Comparison of ENCODE assay signal across 8 cellular contexts in genomic region chr1:205631727-205632373, GRCh38. TPM values are rescaled to one million over a fixed set of nuclear protein-coding genes. Genes with fewer than 3 reads are reported as not detected.
DNase-seq lines count a peak whose midpoint lies in the region; ATAC-seq, FAIRE-seq and TF ChIP-seq lines count a peak whose summit lies in the region.

TSS of gene ELK4 (minus strand) at chr1:205632011. CDS start at chr1:205623882, 8,129 bp downstream.

- H3K27me3 ChIP-seq in HepG2 (ENCODE audit: control insufficient read depth in 1 of 2, insufficient read depth in 2 of 2, low read length in 2 of 2) = no peaks in the 10 kb centered on the region; a peak in 1 of 5 replicates

- CTCF ChIA-PET in HepG2 (lab: Yijun Ruan, JAX; ENCODE audit: low intra/inter-chr PET ratio, low total read pairs) = interaction anchor here (2.2 kb wide), 1 partner anchor 41 kb away, joined by 16 read pairs; no protein-coding TSS in a partner anchor

- peak within 1 kb of the TSS; percentile 100 for H3K4me3 Mint-ChIP-seq in dendritic cell treated with granulocyte-macrophage colony-stimulating factor and Interleukin-4, amounts not matched to agents 40 ng/mL and 50 ng/mL, for 4 days

- TF ChIP-seq POLR2A in HepG2 (IDR thresholded peaks at IDR 0.05; ENCODE audit: insufficient read depth in 1 of 2, low read depth in 2 of 2, low read length in 2 of 2) = peak; percentile 90 to 98

- peak within 1 kb of the TSS; percentile 86 for H3K27ac ChIP-seq in C4-2B
- H3K27ac ChIP-seq in HepG2 (ENCODE audit: extremely low read length, insufficient read depth, low read length) = peak within 1 kb of the TSS; percentile 96

- POLR2A ChIA-PET in HepG2 (lab: Yijun Ruan, JAX) = interaction anchor here (0.7 to 3.7 kb wide), 30 partner anchors 8 to 331 kb away, joined by 3 to 63 read pairs (median 4); partner anchors contain the start of gene NUCKS1

- intact Hi-C loops in dendritic cell treated with granulocyte-macrophage colony-stimulating factor and Interleukin-4, amounts not matched to agents 40 ng/mL and 50 ng/mL, for 4 days (cut with micrococcal nuclease) = loop anchor here (1.0 to 2.0 kb wide), 3 partner anchors 25 to 103 kb away; no protein-coding TSS in a partner anchor
- intact Hi-C loops in HepG2 (cut with micrococcal nuclease; ENCODE audit: unreplicated experiment) = loop anchor here (1.0 kb wide), 1 partner anchor 40 kb away; no protein-coding TSS in a partner anchor

- TF ChIP-seq CTCF in C4-2B (conservative IDR thresholded peaks at IDR 0.05) = peak; percentile 90
- TF ChIP-seq CTCF in HepG2 (CRISPR knock-in tag; IDR thresholded peaks at IDR 0.05) = peak; percentile 92

- H3K27me3 Mint-ChIP-seq in dendritic cell treated with granulocyte-macrophage colony-stimulating factor and Interleukin-4, amounts not matched to agents 40 ng/mL and 50 ng/mL, for 4 days = no peaks in the 10 kb centered on the region

- no peaks in the 10 kb centered on the region for H3K36me3 ChIP-seq in HepG2 (replicated peaks in 1 of 2; ENCODE audit: control insufficient read depth in 1 of 2, insufficient read depth in 2 of 2, low read length in 2 of 2)

- WGBS in HepG2 (ENCODE audit: low lambda C conversion rate) = under 1% methylated on average over 22 of the region's 82 CpGs

- H3K9me3 ChIP-seq in HepG2 (ENCODE audit: low read length) = no peaks in the 10 kb centered on the region

- H3K4me1 Mint-ChIP-seq in dendritic cell treated with granulocyte-macrophage colony-stimulating factor and Interleukin-4, amounts not matched to agents 40 ng/mL and 50 ng/mL, for 4 days (ENCODE audit: low read depth) = peaks cover 16% of the 10 kb centered on the region

- H4K20me1 ChIP-seq in HepG2 (ENCODE audit: insufficient read depth, low read length) = no peaks in the 10 kb centered on the region

- H3K4me1 ChIP-seq in HepG2 (ENCODE audit: insufficient read depth, low read length) = peaks cover 54% of the 10 kb centered on the region

- no TSS peak for BruUV-seq in HepG2 (replicated peaks; lab: Mats Ljungman, UMichigan)

- in situ Hi-C loops in HepG2 (cut with HindIII; ENCODE audit: extremely low pct_ligation_motif_present, low pct_unique_long_range_greater_than_20kb) = loop anchor here (5.0 kb wide), 1 partner anchor 40 kb away; no protein-coding TSS in a partner anchor

- H3K9me3 Mint-ChIP-seq in dendritic cell treated with granulocyte-macrophage colony-stimulating factor and Interleukin-4, amounts not matched to agents 40 ng/mL and 50 ng/mL, for 4 days = no peaks in the 10 kb centered on the region

- H3K4me3 ChIP-seq in HepG2 (replicated peaks in 1 of 3; ENCODE audit: insufficient read depth in 1 of 3, low read depth in 2 of 3, low read length in 3 of 3) = peak within 1 kb of the TSS; percentile 64 to 96 (median 95)

- H3K36me3 Mint-ChIP-seq in dendritic cell treated with granulocyte-macrophage colony-stimulating factor and Interleukin-4, amounts not matched to agents 40 ng/mL and 50 ng/mL, for 4 days (ENCODE audit: low read depth) = peaks cover 9% of the 10 kb centered on the region

- DNase-seq in NCI-H748 (lab: John Stamatoyannopoulos, UW; ENCODE audit: unreplicated experiment) (peak; percentile 96), HepG2 (ENCODE audit: low spot score) (peak; percentile 95)
- DNase-seq in activated CD4-positive, alpha-beta T cell treated with anti-CD3 and anti-CD28 coated beads, Interleukin-2, amount 50 U/mL, for 24 hours (ENCODE audit: low read depth in 1 of 2, low spot score in 1 of 2) = peak; percentile 100
- DNase-seq in stimulated activated CD4-positive, alpha-beta T cell treated with anti-CD3 and anti-CD28 coated beads, Interleukin-4, amount 100 ng/mL, for 1 hour = peak; percentile 100

- H2AFZ ChIP-seq in HepG2 (ENCODE audit: low read length) = peak within 1 kb of the TSS; percentile 74

- H3K79me2 ChIP-seq in HepG2 (ENCODE audit: insufficient read depth, low read length) = peaks cover 36% of the 10 kb centered on the region

- FAIRE-seq in HepG2 (lab: Jason Lieb, UNC) = peak; percentile 37

- TF ChIP-seq EP300 in HepG2 (IDR thresholded peaks at IDR 0.05; ENCODE audit: low read depth in 2 of 2, low read length in 2 of 2) (no peak), HepG2 (CRISPR knock-in tag; IDR thresholded peaks at IDR 0.05; ENCODE audit: borderline replicate concordance) (peak; percentile 47; the same call in 1 of the 2 replicates)

- TF ChIP-seq RAD21 in HepG2 (CRISPR knock-in tag; IDR thresholded peaks at IDR 0.05) = peak; percentile 96

- peak within 1 kb of the TSS; percentile 90 for H3K4me2 ChIP-seq in HepG2 (ENCODE audit: low read depth, low read length)

- H3K9ac ChIP-seq in HepG2 (ENCODE audit: insufficient read depth, low read depth, low read length) = peak within 1 kb of the TSS; percentile 82

- peak within 1 kb of the TSS; percentile 95 for H3K27ac Mint-ChIP-seq in dendritic cell treated with granulocyte-macrophage colony-stimulating factor and Interleukin-4, amounts not matched to agents 40 ng/mL and 50 ng/mL, for 4 days

- ATAC-seq in GM19351 (IDR thresholded peaks at IDR 0.05; ENCODE audit: unreplicated experiment) (peak; percentile 80), HG03521 (IDR thresholded peaks at IDR 0.05; ENCODE audit: unreplicated experiment) (peak; percentile 76), HepG2 (peak; percentile 78)

TF ChIP-seq in HepG2, 621 proteins besides CTCF, POLR2A, EP300 and RAD21 (continues in another document):
- no peak for TF ChIP-seq CENPX (CRISPR knock-in tag; IDR thresholded peaks at IDR 0.05)
- TF ChIP-seq ZNF441 (CRISPR knock-in tag; IDR thresholded peaks at IDR 0.05; ENCODE audit: borderline replicate concordance) = peak; percentile 90
- no peak for TF ChIP-seq PHB2 (IDR thresholded peaks at IDR 0.05; ENCODE audit: partially characterized antibody)
- TF ChIP-seq ATF2 (CRISPR knock-in tag; IDR thresholded peaks at IDR 0.05) = peak; percentile 62; the same call in 1 of the 2 replicates
- no peak for TF ChIP-seq CERS6 (CRISPR knock-in tag; IDR thresholded peaks at IDR 0.05)
- TF ChIP-seq REPIN1 (CRISPR knock-in tag; IDR thresholded peaks at IDR 0.05; ENCODE audit: borderline replicate concordance, low read depth) = peak; percentile 76; the same call in 1 of the 2 replicates
- TF ChIP-seq ASH2L (IDR thresholded peaks at IDR 0.05; ENCODE audit: insufficient read length, low read depth, low read length) = no peak
- no peak for TF ChIP-seq KDM1A (CRISPR knock-in tag; IDR thresholded peaks at IDR 0.05)
- TF ChIP-seq CSRNP1 (CRISPR knock-in tag; IDR thresholded peaks at IDR 0.05) = 0 out of 2 replicates have a peak, but pooled peaks have one; percentile 41

RNA-seq across cellular contexts. Expression of gene ELK4, which starts in this region (rescaled TPM):
- total RNA-seq in HepG2 (2016; rRNA removed; fragmentation: Illumina TruSeq; extraction: Trizol) = 13.1 and 15.0 TPM in 2 replicates
- total RNA-seq in HepG2 (2016; cell fraction: cytosol; rRNA removed; fragmentation: Illumina TruSeq; extraction: Trizol; ENCODE audit: low read depth) = 17.4 and 18.2 TPM in 2 replicates
- 12.5 and 14.4 TPM in 2 replicates for total RNA-seq in HepG2 (2016; cell fraction: insoluble cytoplasmic fraction; rRNA removed; fragmentation: Illumina TruSeq; extraction: Trizol)
- total RNA-seq in HepG2 (2016; cell fraction: membrane; rRNA removed; fragmentation: Illumina TruSeq; extraction: Trizol) = 27.6 and 35.3 TPM in 2 replicates
- total RNA-seq in HepG2 (2016; cell fraction: nucleus; rRNA removed; fragmentation: Illumina TruSeq; extraction: Trizol) = 14.7 and 15.8 TPM in 2 replicates
- 6.8 and 8.3 TPM in 2 replicates for polyA plus RNA-seq in HepG2 (2011; rRNA removed)
- 2.3 and 3.5 TPM in 2 replicates for polyA plus RNA-seq in HepG2 (2011; cell fraction: cytosol; rRNA removed)
- 11.0 and 12.1 TPM in 2 replicates for polyA plus RNA-seq in HepG2 (2011; cell fraction: nucleus; rRNA removed)
- 9.9 and 11.2 TPM in 2 replicates for polyA plus RNA-seq in HepG2 (2012)
- 9.0 and 9.8 TPM in 2 replicates for polyA plus RNA-seq in HepG2 (2016; cell fraction: cytosol; fragmentation: Illumina TruSeq; extraction: Trizol; ENCODE audit: low read depth)
- polyA plus RNA-seq in HepG2 (2016; cell fraction: insoluble cytoplasmic fraction; fragmentation: Illumina TruSeq; extraction: Trizol; ENCODE audit: low read depth) = 12.2 TPM in 2 replicates
- 15.0 TPM in 2 replicates for polyA plus RNA-seq in HepG2 (2016; cell fraction: membrane; fragmentation: Illumina TruSeq; extraction: Trizol; ENCODE audit: low read depth)
- 20.1 and 20.3 TPM in 2 replicates for polyA plus RNA-seq in HepG2 (2016; cell fraction: nucleus; fragmentation: Illumina TruSeq; extraction: Trizol; ENCODE audit: insufficient read depth, low read depth)
- 12.0 and 30.8 TPM in 2 replicates for polyA minus RNA-seq in HepG2 (2011; rRNA and poly(A)+ RNA removed; ENCODE audit: low replicate concordance)
- 11.9 and 12.8 TPM in 2 replicates for polyA minus RNA-seq in HepG2 (2011; cell fraction: cytosol; rRNA and poly(A)+ RNA removed)
- polyA minus RNA-seq in HepG2 (2011; cell fraction: nucleus; rRNA and poly(A)+ RNA removed) = 21.0 and 22.3 TPM in 2 replicates

Comparison
In these comparisons a context has a peak if more than half of its experiments do, and no peak if none do; other contexts are left out.
1. Peak in every context shown above with its lines: DNase-seq, ATAC-seq, H3K4me3 ChIP-seq and H3K27ac ChIP-seq.